Comparison of ENCODE assay signal across 9 cellular contexts in the genomic region with DNA sequence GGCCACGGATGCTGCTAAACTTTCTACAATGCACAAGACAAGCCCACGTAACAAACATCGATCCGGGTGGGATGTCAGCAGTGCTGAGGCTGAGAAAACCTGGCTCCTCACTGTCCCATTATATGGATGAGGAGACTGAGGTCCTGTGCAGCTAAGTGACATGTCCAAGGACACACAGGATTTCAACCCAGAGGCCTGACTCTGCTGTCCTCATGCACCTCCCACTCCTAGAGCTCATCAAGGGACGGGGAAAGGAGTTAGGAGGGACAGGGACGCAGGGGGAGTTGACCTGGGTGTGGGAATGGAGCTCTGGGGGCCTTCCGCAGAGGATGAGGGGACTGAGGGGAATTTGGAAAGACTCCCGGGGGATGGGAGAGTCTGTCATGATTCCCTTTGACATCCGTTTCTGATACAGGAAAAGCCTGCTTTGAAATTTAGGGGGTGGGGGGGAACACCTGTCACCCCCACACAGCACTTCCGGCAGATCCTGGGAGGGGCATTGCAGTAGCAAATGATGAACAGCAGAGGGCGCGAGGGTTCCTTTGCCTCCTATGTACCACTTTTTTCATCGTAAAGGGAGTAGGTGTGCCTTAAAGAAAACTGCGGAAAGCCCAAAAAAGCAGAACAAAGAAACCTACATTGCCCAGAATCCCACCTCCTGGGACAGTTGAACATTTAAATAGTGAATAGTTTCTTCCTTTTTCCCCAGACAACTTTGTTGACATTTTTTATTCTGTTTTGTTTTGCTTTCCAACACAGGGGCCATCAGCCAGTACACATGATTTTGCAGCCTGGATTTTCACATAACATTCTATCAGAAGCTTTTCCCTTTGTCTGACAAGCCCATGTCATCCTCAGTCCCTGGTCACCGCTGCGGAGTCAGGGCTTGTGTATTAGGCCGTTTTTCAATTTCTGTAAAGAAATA. TPM values are rescaled to one million over a fixed set of nuclear protein-coding genes. Genes with fewer than 3 reads are reported as not detected.
DNase-seq lines count a peak whose midpoint lies in the region; ATAC-seq and TF ChIP-seq lines count a peak whose summit lies in the region.
"Had no signal": no experiment of that assay in that cellular context is flagged by ENCODE, and none has a peak within 500 bp of the region (broad histone marks: within the 10 kb centered on the region; RNA-seq: fewer than 3 reads in every experiment).

No MANE protein-coding gene starts in this region.

- DNase-seq in Caco-2 (peak; percentile 80 to 85), IMR-90 (peak; percentile 60), fibroblast of peridontal ligament (ENCODE audit: extremely low read depth) (peak; percentile 67), osteocyte (ENCODE audit: extremely low spot score, unreplicated experiment) (no peak), type B pancreatic cell (ENCODE audit: extremely low spot score, unreplicated experiment) (no peak), mesenteric fat pad (ENCODE audit: low spot score) (no peak)
- peak; percentile 28 for DNase-seq in activated T-cell treated with anti-CD3 and anti-CD28 coated beads, Interleukin-2, amount 50 U/mL, for 4 hours

- peak overlapping the region in 1 of 2 experiments; percentile 18; a peak in 1 of 4 replicates for H4K8ac ChIP-seq in IMR-90 (ENCODE audit: low read depth in 2 of 2, low read length in 2 of 2)

- H3K4me2 ChIP-seq in IMR-90 (ENCODE audit: low read depth, low read length) (no peak overlapping the region), OCI-LY3 (ENCODE audit: low read length) (peak overlapping the region; percentile 55)

- in situ Hi-C loops in IMR-90 (cut with MboI; ENCODE audit: low sequenced_read_pairs), result loop anchor here (5.0 to 25.0 kb wide), 5 partner anchors 254 to 867 kb away; no protein-coding TSS in a partner anchor

- no peak overlapping the region for H2BK20ac ChIP-seq in IMR-90 (ENCODE audit: low read depth, low read length)

- no peak overlapping the region for H3K23ac ChIP-seq in IMR-90 (ENCODE audit: low read depth, low read length)

- TF ChIP-seq POLR2A in IMR-90 (IDR thresholded peaks at IDR 0.05; ENCODE audit: low read depth, low read length), result no peak

- H3K9me3 ChIP-seq in Caco-2 (no peaks in the 10 kb centered on the region), IMR-90 (ENCODE audit: control insufficient read depth, insufficient read depth, low read length) (no peaks in the 10 kb centered on the region), OCI-LY3 (ENCODE audit: insufficient read depth, low read length) (no peaks in the 10 kb centered on the region)

- no peak overlapping the region for H3K18ac ChIP-seq in IMR-90 (ENCODE audit: low read depth, low read length)

- no peak overlapping the region for H3K56ac ChIP-seq in IMR-90 (ENCODE audit: extremely low read depth, insufficient read depth, low read length)

- H3K79me1 ChIP-seq in IMR-90 (ENCODE audit: low read depth in 1 of 2, low read length in 2 of 2), result no peaks in the 10 kb centered on the region

- TF ChIP-seq CTCF in Caco-2 (IDR thresholded peaks at IDR 0.05; ENCODE audit: insufficient read depth in 1 of 2, low read depth in 1 of 2, low read length in 1 of 2, severe bottlenecking in 1 of 2, unreplicated experiment in 1 of 2) (peak; percentile 99 to 100), IMR-90 (conservative IDR thresholded peaks at IDR 0.05; ENCODE audit: low read depth, low read length) (peak; percentile 96), OCI-LY3 (IDR thresholded peaks at IDR 0.05; ENCODE audit: low read depth, low read length) (peak; percentile 99), osteocyte (IDR thresholded peaks at IDR 0.05) (peak; percentile 96), type B pancreatic cell (conservative IDR thresholded peaks at IDR 0.05) (peak; percentile 98)

- H3K4me1 ChIP-seq in Caco-2 (no peaks in the 10 kb centered on the region), IMR-90 (ENCODE audit: control insufficient read depth, insufficient read depth, low read length) (peaks cover 4% of the 10 kb centered on the region), OCI-LY3 (ENCODE audit: low read length) (peaks cover 13% of the 10 kb centered on the region)

- peak overlapping the region; percentile 55; the same call in 1 of the 2 replicates for H2AK5ac ChIP-seq in IMR-90 (ENCODE audit: low read depth, low read length)

- H3K4me3 ChIP-seq in Caco-2 (ENCODE audit: low read depth, low read length), result no peak overlapping the region
- no peak overlapping the region for H3K4me3 ChIP-seq in IMR-90 (ENCODE audit: insufficient read depth, low read depth, low read length)
- H3K4me3 ChIP-seq in OCI-LY3 (ENCODE audit: low read length), result peak overlapping the region; percentile 11; the same call in 1 of the 2 replicates

- WGBS in IMR-90 (ENCODE audit: extremely low coverage in 2 of 2, insufficient read length in 1 of 2), 2 experiments, result 100% methylated on average over 1 of the region's 17 CpGs; no CpG with 5 or more reads in 1 of the 2 experiments

- H3K4me1 Mint-ChIP-seq in Caco-2 (ENCODE audit: low read depth, unreplicated experiment) (peaks cover 7% of the 10 kb centered on the region), osteocyte (ENCODE audit: unreplicated experiment) (peaks cover 8% of the 10 kb centered on the region), type B pancreatic cell (ENCODE audit: unreplicated experiment) (peaks cover 6% of the 10 kb centered on the region)
- H3K4me1 Mint-ChIP-seq in activated T-cell treated with anti-CD3 and anti-CD28 coated beads, Interleukin-2, amount 50 U/mL, for 4 hours (ENCODE audit: low read depth), result peaks cover 3% of the 10 kb centered on the region

- H4K20me1 ChIP-seq in IMR-90 (ENCODE audit: insufficient read depth, low read length) (no peaks in the 10 kb centered on the region), OCI-LY3 (ENCODE audit: insufficient read depth, low read length) (no peaks in the 10 kb centered on the region)

- H2BK15ac ChIP-seq in IMR-90 (ENCODE audit: low read depth, low read length), result no peak overlapping the region

- H2BK120ac ChIP-seq in IMR-90 (ENCODE audit: low read depth, low read length), result peak overlapping the region; percentile 66; the same call in 1 of the 2 replicates

- peak overlapping the region; percentile 0 for H2AK9ac ChIP-seq in IMR-90 (replicated peaks; ENCODE audit: low read depth, low read length, poor library complexity)

- H4K91ac ChIP-seq in IMR-90 (ENCODE audit: insufficient read depth, low read depth, low read length), result no peak overlapping the region

- H4K5ac ChIP-seq in IMR-90 (ENCODE audit: low read depth, low read length), result no peak overlapping the region

- H3K27me3 Mint-ChIP-seq in Caco-2 (ENCODE audit: insufficient read depth, unreplicated experiment) (peaks cover 18% of the 10 kb centered on the region), osteocyte (ENCODE audit: unreplicated experiment) (peaks cover 15% of the 10 kb centered on the region), type B pancreatic cell (no peaks in the 10 kb centered on the region)
- H3K27me3 Mint-ChIP-seq in activated T-cell treated with anti-CD3 and anti-CD28 coated beads, Interleukin-2, amount 50 U/mL, for 4 hours (ENCODE audit: low read depth), result peaks cover 20% of the 10 kb centered on the region

- CTCF ChIA-PET in Caco-2 (lab: Charles Lee) (interaction anchor here (0.6 to 1.6 kb wide), 6 partner anchors 24 to 565 kb away, joined by 3 to 5 read pairs (median 5); no protein-coding TSS in a partner anchor), IMR-90 (lab: Yijun Ruan, JAX) (no interaction called here)

- BruUV-seq in Caco-2 (replicated peaks; lab: Mats Ljungman, UMichigan) (no TSS peak), IMR-90 (replicated peaks; lab: Mats Ljungman, UMichigan) (no TSS peak)

- H3K27me3 ChIP-seq in Caco-2 (replicated peaks; ENCODE audit: control insufficient read depth, insufficient read depth, low read length), result peaks cover 1% of the 10 kb centered on the region; the same call in 1 of the 2 replicates
- no peaks in the 10 kb centered on the region for H3K27me3 ChIP-seq in IMR-90 (ENCODE audit: control insufficient read depth, insufficient read depth, low read length)
- H3K27me3 ChIP-seq in OCI-LY3 (ENCODE audit: low read depth, low read length), result no peaks in the 10 kb centered on the region

- H3K79me2 ChIP-seq in OCI-LY3 (ENCODE audit: low read length), result no peaks in the 10 kb centered on the region

- no peak overlapping the region for H3K9ac ChIP-seq in IMR-90 (ENCODE audit: low read depth, low read length)
- H3K9ac ChIP-seq in OCI-LY3 (ENCODE audit: low read length), result no peak overlapping the region

- H3K9me3 Mint-ChIP-seq in Caco-2 (ENCODE audit: unreplicated experiment) (no peaks in the 10 kb centered on the region), osteocyte (ENCODE audit: unreplicated experiment) (no peaks in the 10 kb centered on the region), type B pancreatic cell (no peaks in the 10 kb centered on the region)
- H3K9me3 Mint-ChIP-seq in activated T-cell treated with anti-CD3 and anti-CD28 coated beads, Interleukin-2, amount 50 U/mL, for 4 hours, result no peaks in the 10 kb centered on the region

- H3K4me3 Mint-ChIP-seq in Caco-2 (ENCODE audit: unreplicated experiment) (no peak overlapping the region), osteocyte (ENCODE audit: unreplicated experiment) (no peak overlapping the region), type B pancreatic cell (no peak overlapping the region)
- no peak overlapping the region for H3K4me3 Mint-ChIP-seq in activated T-cell treated with anti-CD3 and anti-CD28 coated beads, Interleukin-2, amount 50 U/mL, for 4 hours

- H3K36me3 Mint-ChIP-seq in Caco-2 (ENCODE audit: insufficient read depth, unreplicated experiment), result no peaks in the 10 kb centered on the region
- no peaks in the 10 kb centered on the region for H3K36me3 Mint-ChIP-seq in activated T-cell treated with anti-CD3 and anti-CD28 coated beads, Interleukin-2, amount 50 U/mL, for 4 hours (ENCODE audit: insufficient read depth)
- no peaks in the 10 kb centered on the region for H3K36me3 Mint-ChIP-seq in osteocyte (ENCODE audit: unreplicated experiment)
- H3K36me3 Mint-ChIP-seq in type B pancreatic cell, result no peaks in the 10 kb centered on the region
- H3K36me3 Mint-ChIP-seq: IgD-negative memory B cell had no signal

- peak; percentile 89 for ATAC-seq in IMR-90 (ENCODE audit: low read depth)
- no peak for ATAC-seq in activated T-cell treated with anti-CD3 and anti-CD28 coated beads, Interleukin-2, amount 50 U/mL, for 4 hours

- H3K27ac ChIP-seq in IMR-90 (ENCODE audit: insufficient read depth, low read length), result no peak overlapping the region
- H3K27ac ChIP-seq in OCI-LY3 (ENCODE audit: low read length), result no peak overlapping the region

- no peak overlapping the region for H3K14ac ChIP-seq in IMR-90 (replicated peaks; ENCODE audit: low read depth, low read length)

- H3K27ac Mint-ChIP-seq in Caco-2 (ENCODE audit: unreplicated experiment), result no peak overlapping the region
- H3K27ac Mint-ChIP-seq in osteocyte (ENCODE audit: unreplicated experiment), result no peak overlapping the region
- peak overlapping the region; percentile 46 for H3K27ac Mint-ChIP-seq in type B pancreatic cell

- H2AFZ ChIP-seq in IMR-90 (replicated peaks; ENCODE audit: low read length, poor library complexity), result no peak overlapping the region
- H2AFZ ChIP-seq in OCI-LY3 (ENCODE audit: low read depth, low read length), result peak overlapping the region; percentile 23; the same call in 1 of the 2 replicates

- intact Hi-C loops in Caco-2 (cut with micrococcal nuclease; ENCODE audit: unreplicated experiment) (loop anchor here (1.0 to 5.0 kb wide), 2 partner anchors 254 to 392 kb away; no protein-coding TSS in a partner anchor), IMR-90 (cut with micrococcal nuclease) (loop anchor here (1.0 to 5.0 kb wide), 6 partner anchors 71 to 626 kb away; no protein-coding TSS in a partner anchor)

- no peak overlapping the region for H3K4ac ChIP-seq in IMR-90 (ENCODE audit: low read depth, low read length)

- H3K36me3 ChIP-seq in Caco-2 (ENCODE audit: control insufficient read depth, insufficient read depth, low read length), result no peaks in the 10 kb centered on the region
- no peaks in the 10 kb centered on the region for H3K36me3 ChIP-seq in IMR-90 (ENCODE audit: control insufficient read depth, insufficient read depth, low read length)
- no peaks in the 10 kb centered on the region for H3K36me3 ChIP-seq in OCI-LY3 (replicated peaks; ENCODE audit: low read depth, low read length)

- H3K9me1 ChIP-seq in IMR-90 (ENCODE audit: insufficient read depth, low read length), result 0 out of 2 replicates have a peak, but pooled peaks cover 3% of the 10 kb centered on the region

- H2BK5ac ChIP-seq in IMR-90 (ENCODE audit: low read depth, low read length, poor library complexity, severe bottlenecking), result no peak overlapping the region

- peak; percentile 92 for TF ChIP-seq RAD21 in IMR-90 (IDR thresholded peaks at IDR 0.05; ENCODE audit: low read length)

- dilution Hi-C loops in IMR-90 (cut with HindIII; ENCODE audit: low sequenced_read_pairs, unreplicated experiment), result no loop called here

- POLR2A ChIA-PET in Caco-2 (lab: Charles Lee) (no interaction called here), IMR-90 (lab: Charles Lee; ENCODE audit: unreplicated experiment) (no interaction called here)

RNA-seq across cellular contexts. Expression of gene SLC2A10, which starts 48.6 kb away (rescaled TPM):
- total RNA-seq in Caco-2 (2022), result 4.2 and 4.3 TPM in 2 replicates
- 14.7 and 15.2 TPM in 2 replicates for total RNA-seq in IMR-90 (2012; rRNA removed)
- 22.0 TPM in 2 replicates for polyA plus RNA-seq in IMR-90 (2012; rRNA removed)
- 15.4 and 26.3 TPM in 2 replicates for polyA plus RNA-seq in IMR-90 (2012; cell fraction: cytosol; rRNA removed)
- polyA plus RNA-seq in IMR-90 (2012; cell fraction: nucleus; rRNA removed; ENCODE audit: low replicate concordance), result 21.8 and 22.7 TPM in 2 replicates
- total RNA-seq in activated T-cell treated with anti-CD3 and anti-CD28 coated beads, Interleukin-2, amount 50 U/mL, for 4 hours, result not detected
- 21.6 and 24.8 TPM in 2 replicates for total RNA-seq in osteocyte
- total RNA-seq in type B pancreatic cell (ENCODE audit: low replicate concordance), result 12.3 and 15.8 TPM in 2 replicates
- 13.1 TPM for total RNA-seq in mesenteric fat pad
- polyA plus RNA-seq: IgD-negative memory B cell had no signal

Comparison
In these comparisons a context has a peak if more than half of its experiments do, and no peak if none do; other contexts are left out.
1. DNase-seq: peak in Caco-2 (2 of 2), IMR-90 (single experiment), activated T-cell treated with anti-CD3 and anti-CD28 coated beads, Interleukin-2, amount 50 U/mL, for 4 hours (single experiment) and fibroblast of peridontal ligament (single experiment); none in osteocyte (single experiment), type B pancreatic cell (single experiment) and mesenteric fat pad (single experiment).
2. Peak in every context shown above with its lines, with median percentiles within 50 percentile points of each other: CTCF ChIP-seq.